In genomic region chr4:182994171-182994570, GRCh38 we compare ENCODE assay signal across 34 cellular contexts.
"Had no signal": no experiment of that assay in that cellular context is flagged by ENCODE, and none has a peak within 500 bp of the region (broad histone marks: within the 10 kb centered on the region; RNA-seq: fewer than 3 reads in every experiment).

No MANE protein-coding gene starts in this region.

- H3K27ac ChIP-seq: adrenal gland, ascending aorta, body of pancreas, brain microvascular endothelial cell, breast epithelium, cardiac muscle cell had no signal

- H3K9me3 ChIP-seq: body of pancreas had no signal

- H3K4me1 ChIP-seq: adrenal gland, ascending aorta, body of pancreas, breast epithelium had no signal

- H3K4me3 ChIP-seq: adrenal gland, ascending aorta, body of pancreas, breast epithelium, cardiac muscle cell had no signal

- ATAC-seq: activated naive CD4-positive, alpha-beta T cell treated with anti-CD3 and anti-CD28 coated beads, Interleukin-2, amount 50 U/mL, for 72 hours; activated naive CD8-positive, alpha-beta T cell treated with anti-CD3 and anti-CD28 coated beads, Interleukin-2, amount 50 U/mL, for 24 hours; activated T-cell treated with anti-CD3 and anti-CD28 coated beads, Interleukin-2, amount 50 U/mL, for 4 hours; activated T-cell treated with anti-CD3 and anti-CD28 coated beads, Interleukin-2, amount 50 U/mL, for 72 hours; activated T-helper 17 cell treated with anti-CD3 and anti-CD28 coated beads, Interleukin-2, amount 50 U/mL, for 72 hours; body of pancreas had no signal

- H3K36me3 ChIP-seq: adrenal gland, ascending aorta, brain microvascular endothelial cell, breast epithelium, cardiac muscle cell had no signal

- DNase-seq: activated effector memory CD4-positive, alpha-beta T cell treated with anti-CD3 and anti-CD28 coated beads, Interleukin-2, amount 50 U/mL, for 16 hours; activated effector memory CD4-positive, alpha-beta T cell treated with Interleukin-2 at 50 U/mL for 16 hours; activated gamma-delta T cell; activated gamma-delta T cell treated with Interleukin-2 at 50 U/mL for 16 hours; activated naive CD4-positive, alpha-beta T cell; activated naive CD4-positive, alpha-beta T cell treated with anti-CD3 and anti-CD28 coated beads for 36 hours; activated naive CD4-positive, alpha-beta T cell treated with anti-CD3 and anti-CD28 coated beads, Interleukin-2, amount 10 ng/mL, durations not matched to agents 7 days and 5 days; activated naive CD4-positive, alpha-beta T cell treated with anti-CD3 and anti-CD28 coated beads, Interleukin-2, amount 50 U/mL, for 16 hours; activated naive CD4-positive, alpha-beta T cell treated with Interleukin-2 at 50 U/mL for 16 hours; activated naive CD8-positive, alpha-beta T cell treated with anti-CD3 and anti-CD28 coated beads for 36 hours; activated naive CD8-positive, alpha-beta T cell treated with anti-CD3 and anti-CD28 coated beads, Interleukin-2, amount 10 ng/mL, durations not matched to agents 7 days and 5 days; activated naive CD8-positive, alpha-beta T cell treated with anti-CD3 and anti-CD28 coated beads, Interleukin-2, amount 50 U/mL, for 24 hours; activated T-cell treated with anti-CD3 and anti-CD28 coated beads, Interleukin-2, amount 50 U/mL, for 1 hour; activated T-cell treated with anti-CD3 and anti-CD28 coated beads, Interleukin-2, amount 50 U/mL, for 24 hours; activated T-cell treated with anti-CD3 and anti-CD28 coated beads, Interleukin-2, amount 50 U/mL, for 4 hours; activated T-cell treated with anti-CD3 and anti-CD28 coated beads, Interleukin-2, amount 50 U/mL, for 48 hours; activated T-cell treated with anti-CD3 and anti-CD28 coated beads, Interleukin-2, amount 50 U/mL, for 72 hours; adrenal gland; amniotic stem cell; amygdala; anterior cingulate cortex; aorta; body of pancreas; brain microvascular endothelial cell; caudate nucleus; central memory CD4-positive, alpha-beta T cell; cerebellar nuclear complex had no signal

- FAIRE-seq: astrocyte, bronchial epithelial cell had no signal

- H3K27me3 ChIP-seq: adrenal gland, ascending aorta, body of pancreas, brain microvascular endothelial cell, breast epithelium, cardiac muscle cell had no signal
